Comparison of ENCODE assay signal across 20 cellular contexts in genomic region chr2:231353469-231353868, GRCh38. TPM values are rescaled to one million over a fixed set of nuclear protein-coding genes. Genes with fewer than 3 reads are reported as not detected.
A peak's percentile ranks its signal among the peaks of the same experiment; 100 is the strongest.
DNase-seq lines count a peak whose midpoint lies in the region; ATAC-seq and TF ChIP-seq lines count a peak whose summit lies in the region.
"Had no signal": no experiment of that assay in that cellular context is flagged by ENCODE, and none has a peak within 500 bp of the region (broad histone marks: within the 10 kb centered on the region; RNA-seq: fewer than 3 reads in every experiment).

No MANE protein-coding gene starts in this region.

- WGBS in endodermal cell (ENCODE audit: insufficient coverage in 1 of 2, insufficient read length in 1 of 2), 2 experiments = 94 to 100% methylated on average over 5 of the region's 6 CpGs
- WGBS in tibial nerve, 2 donors = 93 to 97% methylated on average over 5 of the region's 6 CpGs

- H3K9me3 Mint-ChIP-seq in endodermal cell (no peaks in the 10 kb centered on the region), neural progenitor cell (no peaks in the 10 kb centered on the region), WTC11 (no peaks in the 10 kb centered on the region)
- H3K9me3 Mint-ChIP-seq: CD4-positive, alpha-beta T cell; H9; IgD-negative memory B cell had no signal

- no peak for ATAC-seq in WTC11
- ATAC-seq: A549 had no signal

- H3K4me2 ChIP-seq in neural progenitor cell = no peak overlapping the region
- H3K4me2 ChIP-seq: A549 had no signal

- intact Hi-C loops in tibial artery (cut with DNase I; ENCODE audit: low total_unique reads) = no loop called here

- H3K9ac ChIP-seq in endodermal cell (ENCODE audit: extremely low read depth, low read length, poor library complexity, severe bottlenecking) (no peak overlapping the region), neural progenitor cell (no peak overlapping the region)

- CTCF ChIA-PET in WTC11 (lab: Charles Lee) = interaction anchor here (0.6 to 1.1 kb wide), 2 partner anchors 11 to 320 kb away, joined by 4 to 6 read pairs; no protein-coding TSS in a partner anchor

- H3K79me2 ChIP-seq in neural progenitor cell (ENCODE audit: low read depth) = no peaks in the 10 kb centered on the region

- no peak overlapping the region for H3K27ac ChIP-seq in endodermal cell (ENCODE audit: low read depth, low read length)
- no peak overlapping the region for H3K27ac ChIP-seq in neural progenitor cell
- H3K27ac ChIP-seq in tibial artery = no peak overlapping the region
- H3K27ac ChIP-seq in tibial nerve = no peak overlapping the region
- H3K27ac ChIP-seq: 22Rv1, A549, C4-2B had no signal

- H3K4me3 ChIP-seq in endodermal cell (ENCODE audit: low read length) (no peak overlapping the region), neural progenitor cell (no peak overlapping the region), tibial artery (no peak overlapping the region), tibial nerve (no peak overlapping the region)
- H3K4me3 ChIP-seq: A549 had no signal

- H3K36me3 Mint-ChIP-seq in endodermal cell (ENCODE audit: low read depth) (peaks cover 4% of the 10 kb centered on the region), neural progenitor cell (peaks cover 6% of the 10 kb centered on the region), WTC11 (peaks cover 3% of the 10 kb centered on the region)
- H3K36me3 Mint-ChIP-seq: IgD-negative memory B cell had no signal

- H4K20me1 ChIP-seq in neural progenitor cell (ENCODE audit: low read depth) = no peaks in the 10 kb centered on the region

- H3K9me3 ChIP-seq in endodermal cell (ENCODE audit: control insufficient read depth, low read length) (no peaks in the 10 kb centered on the region), neural progenitor cell (ENCODE audit: low read depth) (no peaks in the 10 kb centered on the region), tibial artery (no peaks in the 10 kb centered on the region), tibial nerve (no peaks in the 10 kb centered on the region)
- H3K9me3 ChIP-seq: A549, Caco-2 had no signal

- H3F3A ChIP-seq in neural progenitor cell (ENCODE audit: low read depth) = no peaks in the 10 kb centered on the region

- TF ChIP-seq POLR2A in tibial nerve (IDR thresholded peaks at IDR 0.05) = no peak

- no peak overlapping the region for H2AFZ ChIP-seq in neural progenitor cell (replicated peaks)

- H3K4me1 Mint-ChIP-seq in endodermal cell = peaks cover 17% of the 10 kb centered on the region
- H3K4me1 Mint-ChIP-seq in neural progenitor cell = peaks cover 15% of the 10 kb centered on the region
- peaks cover 29% of the 10 kb centered on the region for H3K4me1 Mint-ChIP-seq in WTC11
- H3K4me1 Mint-ChIP-seq: IgD-negative memory B cell had no signal

- H3K27me3 ChIP-seq in endodermal cell (ENCODE audit: control insufficient read depth, insufficient read depth, low read length, poor library complexity, severe bottlenecking) (no peaks in the 10 kb centered on the region), neural progenitor cell (no peaks in the 10 kb centered on the region), tibial artery (no peaks in the 10 kb centered on the region), tibial nerve (no peaks in the 10 kb centered on the region)

- H3K27me3 Mint-ChIP-seq in endodermal cell (ENCODE audit: insufficient read depth) (no peaks in the 10 kb centered on the region), neural progenitor cell (ENCODE audit: insufficient read depth, low read depth) (peaks cover 7% of the 10 kb centered on the region), WTC11 (ENCODE audit: low read depth) (no peaks in the 10 kb centered on the region)
- H3K27me3 Mint-ChIP-seq: CD4-positive, alpha-beta T cell had no signal

- no peaks in the 10 kb centered on the region for H3K36me3 ChIP-seq in endodermal cell (ENCODE audit: control insufficient read depth, insufficient read depth, low read length)
- no peaks in the 10 kb centered on the region for H3K36me3 ChIP-seq in neural progenitor cell
- H3K36me3 ChIP-seq in tibial artery = peaks cover 0 to 24% (median 15%) of the 10 kb centered on the region in 3 donors
- peaks cover 0 to 9% (median 0%) of the 10 kb centered on the region in 3 donors for H3K36me3 ChIP-seq in tibial nerve

- POLR2A ChIA-PET in WTC11 (lab: Charles Lee) = no interaction called here

- no peak for TF ChIP-seq EP300 in tibial nerve (IDR thresholded peaks at IDR 0.05)

- TF ChIP-seq CTCF in endodermal cell (conservative IDR thresholded peaks at IDR 0.05) (no peak), neural progenitor cell (IDR thresholded peaks at IDR 0.05) (no peak), tibial artery (IDR thresholded peaks at IDR 0.05) (no peak), tibial nerve (IDR thresholded peaks at IDR 0.05) (no peak), WTC11 (IDR thresholded peaks at IDR 0.05) (no peak)

- H3K4me1 ChIP-seq in endodermal cell (ENCODE audit: control insufficient read depth, insufficient read depth, low read length) (peaks cover 5% of the 10 kb centered on the region), neural progenitor cell (peaks cover 10% of the 10 kb centered on the region), tibial artery (no peaks in the 10 kb centered on the region), tibial nerve (peaks cover 0 to 26% (median 3%) of the 10 kb centered on the region in 4 donors)
- H3K4me1 ChIP-seq: A549 had no signal

- H3K4me3 Mint-ChIP-seq in endodermal cell (no peak overlapping the region), neural progenitor cell (no peak overlapping the region), WTC11 (no peak overlapping the region)
- H3K4me3 Mint-ChIP-seq: CD4-positive, alpha-beta T cell; H9; IgD-negative memory B cell had no signal

- peak; percentile 16 for DNase-seq in activated effector memory CD4-positive, alpha-beta T cell treated with anti-CD3 and anti-CD28 coated beads, Interleukin-2, amount 50 U/mL, for 16 hours
- no peak for DNase-seq in activated effector memory CD4-positive, alpha-beta T cell treated with Interleukin-2 at 50 U/mL for 16 hours
- DNase-seq in endodermal cell (peak; percentile 32), neural progenitor cell (ENCODE audit: low spot score) (no peak), tibial artery (peak; percentile 1 to 48), HuH-7 (ENCODE audit: low spot score) (no peak), tibial nerve (ENCODE audit: low spot score in 2 of 2) (no peak), WTC11 (ENCODE audit: low spot score) (no peak)
- DNase-seq: AML-193; Caco-2; CD4-positive, alpha-beta T cell; DMS153; DMS79; GDM1; GOT3; H9 had no signal

- H3K27ac Mint-ChIP-seq in endodermal cell (no peak overlapping the region), neural progenitor cell (peak overlapping the region; percentile 42), WTC11 (no peak overlapping the region)
- H3K27ac Mint-ChIP-seq: CD4-positive, alpha-beta T cell had no signal

TF ChIP-seq in WTC11, 78 proteins besides CTCF, POLR2A, EP300 and RAD21 (continues in another document):
- TF ChIP-seq FOXJ3 (CRISPR knock-in tag; IDR thresholded peaks at IDR 0.05; ENCODE audit: borderline replicate concordance) = no peak
- TF ChIP-seq, protein P1, sequence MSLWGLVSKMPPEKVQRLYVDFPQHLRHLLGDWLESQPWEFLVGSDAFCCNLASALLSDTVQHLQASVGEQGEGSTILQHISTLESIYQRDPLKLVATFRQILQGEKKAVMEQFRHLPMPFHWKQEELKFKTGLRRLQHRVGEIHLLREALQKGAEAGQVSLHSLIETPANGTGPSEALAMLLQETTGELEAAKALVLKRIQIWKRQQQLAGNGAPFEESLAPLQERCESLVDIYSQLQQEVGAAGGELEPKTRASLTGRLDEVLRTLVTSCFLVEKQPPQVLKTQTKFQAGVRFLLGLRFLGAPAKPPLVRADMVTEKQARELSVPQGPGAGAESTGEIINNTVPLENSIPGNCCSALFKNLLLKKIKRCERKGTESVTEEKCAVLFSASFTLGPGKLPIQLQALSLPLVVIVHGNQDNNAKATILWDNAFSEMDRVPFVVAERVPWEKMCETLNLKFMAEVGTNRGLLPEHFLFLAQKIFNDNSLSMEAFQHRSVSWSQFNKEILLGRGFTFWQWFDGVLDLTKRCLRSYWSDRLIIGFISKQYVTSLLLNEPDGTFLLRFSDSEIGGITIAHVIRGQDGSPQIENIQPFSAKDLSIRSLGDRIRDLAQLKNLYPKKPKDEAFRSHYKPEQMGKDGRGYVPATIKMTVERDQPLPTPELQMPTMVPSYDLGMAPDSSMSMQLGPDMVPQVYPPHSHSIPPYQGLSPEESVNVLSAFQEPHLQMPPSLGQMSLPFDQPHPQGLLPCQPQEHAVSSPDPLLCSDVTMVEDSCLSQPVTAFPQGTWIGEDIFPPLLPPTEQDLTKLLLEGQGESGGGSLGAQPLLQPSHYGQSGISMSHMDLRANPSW (CRISPR knock-in tag; conservative IDR thresholded peaks at IDR 0.05; ENCODE audit: low read depth) = no peak
- TF ChIP-seq, protein P2, sequence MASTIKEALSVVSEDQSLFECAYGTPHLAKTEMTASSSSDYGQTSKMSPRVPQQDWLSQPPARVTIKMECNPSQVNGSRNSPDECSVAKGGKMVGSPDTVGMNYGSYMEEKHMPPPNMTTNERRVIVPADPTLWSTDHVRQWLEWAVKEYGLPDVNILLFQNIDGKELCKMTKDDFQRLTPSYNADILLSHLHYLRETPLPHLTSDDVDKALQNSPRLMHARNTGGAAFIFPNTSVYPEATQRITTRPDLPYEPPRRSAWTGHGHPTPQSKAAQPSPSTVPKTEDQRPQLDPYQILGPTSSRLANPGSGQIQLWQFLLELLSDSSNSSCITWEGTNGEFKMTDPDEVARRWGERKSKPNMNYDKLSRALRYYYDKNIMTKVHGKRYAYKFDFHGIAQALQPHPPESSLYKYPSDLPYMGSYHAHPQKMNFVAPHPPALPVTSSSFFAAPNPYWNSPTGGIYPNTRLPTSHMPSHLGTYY (CRISPR knock-in tag; IDR thresholded peaks at IDR 0.05) = no peak
- TF ChIP-seq OVOL2 (CRISPR knock-in tag; IDR thresholded peaks at IDR 0.05; ENCODE audit: borderline replicate concordance) = no peak

RNA-seq across cellular contexts. Expression of gene B3GNT7, which starts 42.0 kb away (rescaled TPM):
- total RNA-seq in endodermal cell = 10 to 100 TPM; 13.0 to 32.3 TPM
- polyA plus RNA-seq in endodermal cell (2013, experiment 1 of 2) = 5.7 TPM
- 3.7 TPM for polyA plus RNA-seq in endodermal cell (2013, experiment 2 of 2)
- 0.90 and 1.5 TPM in 2 replicates for total RNA-seq in neural progenitor cell (ENCODE audit: low replicate concordance)
- total RNA-seq in tibial nerve = 1 to 10 TPM; 2.6 to 3.3 (median 3.0) TPM
- 151 to 197 TPM (median 194 TPM) in 3 replicates for total RNA-seq in WTC11 (2021)

Comparison
In these comparisons a context has a peak if more than half of its experiments do, and no peak if none do; other contexts are left out.
1. DNase-seq: peak in activated effector memory CD4-positive, alpha-beta T cell treated with anti-CD3 and anti-CD28 coated beads, Interleukin-2, amount 50 U/mL, for 16 hours (single experiment), endodermal cell (single experiment) and tibial artery (2 of 2); none in activated effector memory CD4-positive, alpha-beta T cell treated with Interleukin-2 at 50 U/mL for 16 hours (single experiment), neural progenitor cell (single experiment), HuH-7 (single experiment), tibial nerve (0 of 2) and WTC11 (single experiment).